ENCODE assay signal across 11 cellular contexts in the genomic region with DNA sequence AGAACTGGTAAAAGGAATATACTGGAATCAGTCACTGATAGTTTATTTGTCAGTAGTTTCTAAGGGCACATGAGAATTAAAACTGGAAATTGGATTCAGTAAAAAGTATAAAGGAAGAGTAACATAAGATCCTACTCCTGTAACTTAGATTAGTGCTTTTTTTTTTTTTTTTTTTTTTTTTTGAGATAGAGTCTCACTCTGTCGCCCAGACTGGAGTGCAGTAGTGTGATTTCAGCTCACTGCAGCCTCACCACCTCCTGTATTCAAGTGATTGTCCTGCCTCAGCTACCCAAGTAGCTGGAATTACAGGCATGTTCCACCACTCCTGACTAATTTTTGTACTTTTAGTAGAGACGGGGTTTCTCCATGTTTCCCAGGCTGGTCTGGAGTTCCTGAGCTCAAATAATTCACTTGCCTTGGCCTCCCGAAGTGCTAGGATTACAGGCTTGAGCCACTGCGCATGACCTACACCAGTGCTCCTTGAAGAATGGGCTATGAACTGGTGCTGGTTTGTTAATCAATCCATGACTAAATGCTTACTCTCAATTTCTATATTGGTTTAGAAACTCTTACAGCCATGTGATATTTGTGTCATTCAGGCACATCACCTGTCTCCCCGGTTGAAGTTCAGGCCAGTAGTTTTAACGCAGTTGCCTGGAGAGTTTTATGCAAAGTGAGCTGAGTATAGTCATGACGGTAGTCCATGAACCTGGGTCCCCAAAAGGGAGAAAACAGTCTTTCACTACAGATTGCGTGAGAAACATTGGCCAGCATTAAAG.
DNase-seq lines count a peak whose midpoint lies in the region; ATAC-seq and TF ChIP-seq lines count a peak whose summit lies in the region.
"Had no signal": no experiment of that assay in that cellular context is flagged by ENCODE, and none has a peak within 500 bp of the region (broad histone marks: within the 10 kb centered on the region; RNA-seq: fewer than 3 reads in every experiment).

No MANE protein-coding gene starts in this region.

- no peaks in the 10 kb centered on the region for H3K27me3 ChIP-seq in psoas muscle (ENCODE audit: insufficient read depth in 3 of 3, low read length in 2 of 3)

- H3K27ac Mint-ChIP-seq in activated CD4-positive, alpha-beta T cell treated with anti-CD3 and anti-CD28 coated beads for 36 hours, result no peak overlapping the region

- no peak for TF ChIP-seq CTCF in psoas muscle (IDR thresholded peaks at IDR 0.05)

- peaks cover 11% of the 10 kb centered on the region for H3K36me3 Mint-ChIP-seq in activated CD4-positive, alpha-beta T cell treated with anti-CD3 and anti-CD28 coated beads for 36 hours (ENCODE audit: low read depth)

- peak overlapping the region; percentile 10 for H3K27ac ChIP-seq in psoas muscle

- H3K27me3 Mint-ChIP-seq in activated CD4-positive, alpha-beta T cell treated with anti-CD3 and anti-CD28 coated beads for 36 hours, result no peaks in the 10 kb centered on the region

- no peaks in the 10 kb centered on the region for H3K9me3 ChIP-seq in psoas muscle

- intact Hi-C loops in activated CD4-positive, alpha-beta T cell treated with anti-CD3 and anti-CD28 coated beads for 36 hours (cut with DNase I, micrococcal nuclease), result no loop called here
- intact Hi-C loops in psoas muscle (cut with DNase I) (no loop called here), sciatic nerve (cut with DNase I) (no loop called here)

- CTCF ChIA-PET in activated CD4-positive, alpha-beta T cell treated with anti-CD3 and anti-CD28 coated beads for 36 hours (lab: Charles Lee), result interaction anchor here (0.6 to 0.9 kb wide), 2 partner anchors 9 to 438 kb away, joined by 3 read pairs; no protein-coding TSS in a partner anchor

- H3K4me1 Mint-ChIP-seq in activated CD4-positive, alpha-beta T cell treated with anti-CD3 and anti-CD28 coated beads for 36 hours, result peaks cover 40% of the 10 kb centered on the region

- WGBS in psoas muscle, 3 donors, result 65 to 84% (median 67%) methylated on average over 8 of the region's 8 CpGs

- ATAC-seq in activated CD4-positive, alpha-beta T cell treated with anti-CD3 and anti-CD28 coated beads for 36 hours, result peak; percentile 39
- ATAC-seq in GM21619 (IDR thresholded peaks at IDR 0.05; ENCODE audit: unreplicated experiment) (peak; percentile 98), HG03280 (IDR thresholded peaks at IDR 0.05; ENCODE audit: unreplicated experiment) (peak; percentile 97), psoas muscle (peak; percentile 27 to 50 (median 43)), sciatic nerve (no peak)

- DNase-seq in activated CD4-positive, alpha-beta T cell treated with anti-CD3 and anti-CD28 coated beads for 36 hours, result no peak
- no peak for DNase-seq in activated CD4-positive, alpha-beta T cell treated with anti-CD3 and anti-CD28 coated beads for 4 hours
- DNase-seq in psoas muscle (no peak), COR-L47 (lab: John Stamatoyannopoulos, UW) (no peak), NCI-H128 (lab: John Stamatoyannopoulos, UW; ENCODE audit: unreplicated experiment) (no peak), sciatic nerve (ENCODE audit: low spot score) (no peak)
- DNase-seq: 8988T; activated CD4-positive, alpha-beta T cell treated with anti-CD3 and anti-CD28 coated beads, Interleukin-2, amount 50 U/mL, for 1 hour had no signal

- peaks cover 0 to 15% of the 10 kb centered on the region in 2 donors for H3K36me3 ChIP-seq in psoas muscle (ENCODE audit: insufficient read depth in 1 of 2, low read depth in 1 of 2)

- no peak overlapping the region for H3K4me3 ChIP-seq in psoas muscle
- H3K4me3 ChIP-seq: lung had no signal

- peaks cover 37% of the 10 kb centered on the region for H3K4me1 ChIP-seq in psoas muscle

- no peak overlapping the region for H3K4me3 Mint-ChIP-seq in activated CD4-positive, alpha-beta T cell treated with anti-CD3 and anti-CD28 coated beads for 36 hours

- POLR2A ChIA-PET in activated CD4-positive, alpha-beta T cell treated with anti-CD3 and anti-CD28 coated beads for 36 hours (lab: Charles Lee), result interaction anchor here (0.6 to 0.7 kb wide), 4 partner anchors 44 to 968 kb away, joined by 3 to 4 read pairs (median 4); no protein-coding TSS in a partner anchor

- no peaks in the 10 kb centered on the region for H3K9me3 Mint-ChIP-seq in activated CD4-positive, alpha-beta T cell treated with anti-CD3 and anti-CD28 coated beads for 36 hours (ENCODE audit: low read depth)
